ENCODE assay signal across 14 cellular contexts in genomic region chr14:63443361-63443760, GRCh38.
DNase-seq lines count a peak whose midpoint lies in the region; ATAC-seq and TF ChIP-seq lines count a peak whose summit lies in the region.
"Had no signal": no experiment of that assay in that cellular context is flagged by ENCODE, and none has a peak within 500 bp of the region (broad histone marks: within the 10 kb centered on the region; RNA-seq: fewer than 3 reads in every experiment).

No MANE protein-coding gene starts in this region.

- TF ChIP-seq CTCF in mesothelial cell of epicardium (IDR thresholded peaks at IDR 0.05; ENCODE audit: unreplicated experiment) (no peak), type B pancreatic cell (conservative IDR thresholded peaks at IDR 0.05) (no peak), body of pancreas (IDR thresholded peaks at IDR 0.05) (no peak)

- DNase-seq in stimulated activated naive CD8-positive, alpha-beta T cell treated with anti-CD3 and anti-CD28 coated beads, Interleukin-15, amount 100 ng/mL, for 72 hours, result no peak
- DNase-seq in central memory CD8-positive, alpha-beta T cell (ENCODE audit: low spot score in 2 of 2), result no peak
- DNase-seq in mesothelial cell of epicardium (ENCODE audit: low spot score in 2 of 2, unreplicated experiment in 2 of 2) (no peak), type B pancreatic cell (ENCODE audit: extremely low spot score, unreplicated experiment) (no peak), GM23248 (no peak), body of pancreas (no peak)
- DNase-seq: Caco-2, KBM-7 had no signal

- intact Hi-C loops in body of pancreas (cut with DNase I), result no loop called here

- H3K36me3 ChIP-seq in GM23248 (ENCODE audit: low read depth), result no peaks in the 10 kb centered on the region; the same call in 1 of the 2 replicates
- H3K36me3 ChIP-seq in body of pancreas (replicated peaks in 1 of 2; ENCODE audit: insufficient read depth in 1 of 2, low read depth in 2 of 2), result no peaks in the 10 kb centered on the region
- H3K36me3 ChIP-seq: HAP-1 had no signal

- peaks cover 31% of the 10 kb centered on the region for H3K4me1 Mint-ChIP-seq in stimulated activated naive CD8-positive, alpha-beta T cell treated with anti-CD3 and anti-CD28 coated beads, Interleukin-15, Interleukin-2, amounts not matched to agents 100 ng/mL and 50 ng/mL, for 24 hours (ENCODE audit: low read depth)
- peaks cover 20% of the 10 kb centered on the region for H3K4me1 Mint-ChIP-seq in stimulated activated naive CD8-positive, alpha-beta T cell treated with anti-CD3 and anti-CD28 coated beads, Interleukin-15, amount 100 ng/mL, for 72 hours
- peaks cover 31% of the 10 kb centered on the region for H3K4me1 Mint-ChIP-seq in central memory CD8-positive, alpha-beta T cell
- H3K4me1 Mint-ChIP-seq in mesothelial cell of epicardium, result peaks cover 41% of the 10 kb centered on the region
- H3K4me1 Mint-ChIP-seq in type B pancreatic cell (ENCODE audit: unreplicated experiment), result peaks cover 9% of the 10 kb centered on the region

- no peak overlapping the region for H3K9ac ChIP-seq in GM23248
- H3K9ac ChIP-seq: BLaER1 treated with 17β-estradiol and CSF1 and Interleukin-3, amounts not matched to agents 10 nM and 100 nM had no signal

- H3K27me3 ChIP-seq in GM23248 (replicated peaks; ENCODE audit: insufficient read depth) (no peaks in the 10 kb centered on the region), body of pancreas (no peaks in the 10 kb centered on the region)
- H3K27me3 ChIP-seq: BLaER1 treated with 17β-estradiol and CSF1 and Interleukin-3, amounts not matched to agents 10 nM and 100 nM had no signal

- H3K27ac Mint-ChIP-seq in stimulated activated naive CD8-positive, alpha-beta T cell treated with anti-CD3 and anti-CD28 coated beads, Interleukin-15, Interleukin-2, amounts not matched to agents 100 ng/mL and 50 ng/mL, for 24 hours, result peak overlapping the region; percentile 16
- H3K27ac Mint-ChIP-seq in stimulated activated naive CD8-positive, alpha-beta T cell treated with anti-CD3 and anti-CD28 coated beads, Interleukin-15, amount 100 ng/mL, for 72 hours, result no peak overlapping the region
- H3K27ac Mint-ChIP-seq in central memory CD8-positive, alpha-beta T cell (ENCODE audit: low read depth), result peak overlapping the region; percentile 2
- peak overlapping the region; percentile 70 for H3K27ac Mint-ChIP-seq in mesothelial cell of epicardium
- peak overlapping the region; percentile 21 for H3K27ac Mint-ChIP-seq in type B pancreatic cell
- H3K27ac Mint-ChIP-seq: B cell, IgD-negative memory B cell had no signal

- H4K20me1 ChIP-seq in GM23248 (ENCODE audit: insufficient read depth), result no peaks in the 10 kb centered on the region

- 97% methylated on average over 3 of the region's 3 CpGs for WGBS in GM23248 (ENCODE audit: low coverage in 1 of 2, low lambda C conversion rate in 2 of 2, missing lambda C conversion rate in 2 of 2), 2 experiments
- 94 to 95% methylated on average over 3 of the region's 3 CpGs for WGBS in body of pancreas, 2 donors

- peaks cover 19% of the 10 kb centered on the region for H3K36me3 Mint-ChIP-seq in stimulated activated naive CD8-positive, alpha-beta T cell treated with anti-CD3 and anti-CD28 coated beads, Interleukin-15, Interleukin-2, amounts not matched to agents 100 ng/mL and 50 ng/mL, for 24 hours (ENCODE audit: low read depth)
- H3K36me3 Mint-ChIP-seq in central memory CD8-positive, alpha-beta T cell (ENCODE audit: insufficient read depth), result peaks cover 6% of the 10 kb centered on the region
- H3K36me3 Mint-ChIP-seq in mesothelial cell of epicardium, result peaks cover 18% of the 10 kb centered on the region
- peaks cover 39% of the 10 kb centered on the region for H3K36me3 Mint-ChIP-seq in type B pancreatic cell

- no peak overlapping the region for H3K27ac ChIP-seq in GM23248
- H3K27ac ChIP-seq in body of pancreas, result no peak overlapping the region
- H3K27ac ChIP-seq: BLaER1 treated with 17β-estradiol and CSF1 and Interleukin-3, amounts not matched to agents 10 nM and 100 nM had no signal

- no peak overlapping the region for H2AFZ ChIP-seq in GM23248

- peaks cover 4% of the 10 kb centered on the region for H3K4me1 ChIP-seq in GM23248 (ENCODE audit: insufficient read depth)
- peaks cover 9% of the 10 kb centered on the region for H3K4me1 ChIP-seq in body of pancreas

- H3K4me2 ChIP-seq in GM23248 (ENCODE audit: unreplicated experiment), result no peak overlapping the region
- H3K4me2 ChIP-seq: BLaER1 treated with 17β-estradiol and CSF1 and Interleukin-3, amounts not matched to agents 10 nM and 100 nM had no signal

- in situ Hi-C loops in GM23248 (cut with MboI), result no loop called here

- no peak for ATAC-seq in stimulated activated naive CD8-positive, alpha-beta T cell treated with anti-CD3 and anti-CD28 coated beads, Interleukin-15, amount 100 ng/mL, for 72 hours
- ATAC-seq in central memory CD8-positive, alpha-beta T cell (replicated peaks; ENCODE audit: extremely low read depth, poor library complexity, severe bottlenecking), result no peak
- no peak for ATAC-seq in HG02759 (IDR thresholded peaks at IDR 0.05; ENCODE audit: unreplicated experiment)
- ATAC-seq in body of pancreas, result no peak

- H3K9me3 Mint-ChIP-seq in stimulated activated naive CD8-positive, alpha-beta T cell treated with anti-CD3 and anti-CD28 coated beads, Interleukin-15, Interleukin-2, amounts not matched to agents 100 ng/mL and 50 ng/mL, for 24 hours, result no peaks in the 10 kb centered on the region
- H3K9me3 Mint-ChIP-seq in stimulated activated naive CD8-positive, alpha-beta T cell treated with anti-CD3 and anti-CD28 coated beads, Interleukin-15, amount 100 ng/mL, for 72 hours, result no peaks in the 10 kb centered on the region
- H3K9me3 Mint-ChIP-seq in central memory CD8-positive, alpha-beta T cell, result no peaks in the 10 kb centered on the region
- H3K9me3 Mint-ChIP-seq in mesothelial cell of epicardium (no peaks in the 10 kb centered on the region), type B pancreatic cell (peaks cover 11% of the 10 kb centered on the region)
- H3K9me3 Mint-ChIP-seq: IgD-negative memory B cell had no signal

- no peaks in the 10 kb centered on the region for H3K27me3 Mint-ChIP-seq in stimulated activated naive CD8-positive, alpha-beta T cell treated with anti-CD3 and anti-CD28 coated beads, Interleukin-15, Interleukin-2, amounts not matched to agents 100 ng/mL and 50 ng/mL, for 24 hours
- H3K27me3 Mint-ChIP-seq in stimulated activated naive CD8-positive, alpha-beta T cell treated with anti-CD3 and anti-CD28 coated beads, Interleukin-15, amount 100 ng/mL, for 72 hours, result no peaks in the 10 kb centered on the region
- no peaks in the 10 kb centered on the region for H3K27me3 Mint-ChIP-seq in central memory CD8-positive, alpha-beta T cell
- H3K27me3 Mint-ChIP-seq in mesothelial cell of epicardium (ENCODE audit: low read depth) (no peaks in the 10 kb centered on the region), type B pancreatic cell (no peaks in the 10 kb centered on the region)
- H3K27me3 Mint-ChIP-seq: B cell, IgD-negative memory B cell had no signal

- peaks cover 92% of the 10 kb centered on the region for H3K79me2 ChIP-seq in GM23248 (ENCODE audit: insufficient read depth)

- peaks cover 8% of the 10 kb centered on the region; the same call in 1 of the 2 replicates for H3F3A ChIP-seq in GM23248 (ENCODE audit: insufficient read depth)

- H3K9me3 ChIP-seq in GM23248 (ENCODE audit: low read depth) (no peaks in the 10 kb centered on the region), body of pancreas (no peaks in the 10 kb centered on the region)
- H3K9me3 ChIP-seq: Caco-2, HAP-1 had no signal

- H3K9me2 ChIP-seq in GM23248 (ENCODE audit: insufficient read depth), result no peaks in the 10 kb centered on the region

- H3K4me3 Mint-ChIP-seq in stimulated activated naive CD8-positive, alpha-beta T cell treated with anti-CD3 and anti-CD28 coated beads, Interleukin-15, Interleukin-2, amounts not matched to agents 100 ng/mL and 50 ng/mL, for 24 hours, result no peak overlapping the region
- H3K4me3 Mint-ChIP-seq in stimulated activated naive CD8-positive, alpha-beta T cell treated with anti-CD3 and anti-CD28 coated beads, Interleukin-15, amount 100 ng/mL, for 72 hours, result no peak overlapping the region
- H3K4me3 Mint-ChIP-seq in central memory CD8-positive, alpha-beta T cell, result no peak overlapping the region
- H3K4me3 Mint-ChIP-seq in mesothelial cell of epicardium, result no peak overlapping the region
- H3K4me3 Mint-ChIP-seq in type B pancreatic cell, result no peak overlapping the region
- H3K4me3 Mint-ChIP-seq: B cell, IgD-negative memory B cell had no signal

- no peak overlapping the region for H3K4me3 ChIP-seq in GM23248
- H3K4me3 ChIP-seq in body of pancreas, result no peak overlapping the region
- H3K4me3 ChIP-seq: BLaER1 treated with 17β-estradiol and CSF1 and Interleukin-3, amounts not matched to agents 10 nM and 100 nM; HAP-1 had no signal

- TF ChIP-seq POLR2A in body of pancreas (IDR thresholded peaks at IDR 0.05), result no peak

Comparison
In these comparisons a context has a peak if more than half of its experiments do, and no peak if none do; other contexts are left out.
1. H3K27ac Mint-ChIP-seq: peak in stimulated activated naive CD8-positive, alpha-beta T cell treated with anti-CD3 and anti-CD28 coated beads, Interleukin-15, Interleukin-2, amounts not matched to agents 100 ng/mL and 50 ng/mL, for 24 hours (single experiment), central memory CD8-positive, alpha-beta T cell (single experiment), mesothelial cell of epicardium (single experiment) and type B pancreatic cell (single experiment); none in stimulated activated naive CD8-positive, alpha-beta T cell treated with anti-CD3 and anti-CD28 coated beads, Interleukin-15, amount 100 ng/mL, for 72 hours (0 of 2).